ENCODE assay signal across 24 cellular contexts in the genomic region with DNA sequence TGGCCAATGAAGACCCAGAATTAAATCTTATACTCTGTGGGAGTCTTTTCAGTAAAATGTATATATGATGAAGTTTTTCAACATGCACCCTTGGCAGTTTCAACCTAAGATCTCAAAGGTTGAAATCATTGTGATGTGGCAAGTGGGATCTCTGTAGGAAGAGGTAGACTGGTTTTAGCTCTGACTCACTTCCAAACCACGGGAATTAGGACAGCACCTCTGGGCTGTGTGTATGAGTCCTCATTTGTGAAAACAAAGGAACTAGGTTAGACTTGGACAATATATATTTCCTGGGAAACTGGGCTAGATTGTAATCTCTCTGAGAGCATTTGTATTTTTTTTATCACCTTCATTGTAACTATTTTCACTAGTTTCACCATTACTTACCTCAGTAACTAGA.
DNase-seq lines count a peak whose midpoint lies in the region; ATAC-seq and TF ChIP-seq lines count a peak whose summit lies in the region.
"Had no signal": no experiment of that assay in that cellular context is flagged by ENCODE, and none has a peak within 500 bp of the region (broad histone marks: within the 10 kb centered on the region; RNA-seq: fewer than 3 reads in every experiment).

No MANE protein-coding gene starts in this region.

- H4K8ac ChIP-seq in trophoblast cell (ENCODE audit: low read depth, low read length) = no peak overlapping the region

- H2AFZ ChIP-seq in PC-3 (ENCODE audit: low read length) = no peak overlapping the region
- no peak overlapping the region for H2AFZ ChIP-seq in trophoblast cell (ENCODE audit: insufficient read depth, low read length, poor library complexity)
- H2AFZ ChIP-seq: PC-9 had no signal

- peaks cover 12% of the 10 kb centered on the region for H3K36me3 Mint-ChIP-seq in glutamatergic neuron (ENCODE audit: unreplicated experiment)
- H3K36me3 Mint-ChIP-seq: CD4-positive, CD25-positive, alpha-beta regulatory T cell; IgD-negative memory B cell had no signal

- H3K79me1 ChIP-seq in trophoblast cell (ENCODE audit: low read length) = no peaks in the 10 kb centered on the region

- H4K12ac ChIP-seq in trophoblast cell (ENCODE audit: low read depth, low read length) = no peak overlapping the region

- H3K4me3 Mint-ChIP-seq in glutamatergic neuron (ENCODE audit: unreplicated experiment) = no peak overlapping the region
- H3K4me3 Mint-ChIP-seq: activated naive CD8-positive, alpha-beta T cell treated with anti-CD3 and anti-CD28 coated beads, Interleukin-2, amount 50 U/mL, for 24 hours; CD4-positive, CD25-positive, alpha-beta regulatory T cell; dendritic cell treated with granulocyte-macrophage colony-stimulating factor and Interleukin-4, amounts not matched to agents 40 ng/mL and 50 ng/mL, for 4 days; IgD-negative memory B cell; nephron progenitor cell; T-helper 1 cell treated with Interleukin-12 subunit alpha and Interleukin-12 subunit beta and Interleukin-4 antibody, amounts not matched to agents 30 μg/mL and 1 μg/mL, for 36 hours had no signal

- WGBS in trophoblast cell (ENCODE audit: extremely low coverage, insufficient coverage, insufficient read length) = no CpG with 5 or more reads among the region's 1 CpG

- H3K14ac ChIP-seq in trophoblast cell (ENCODE audit: low read length) = no peak overlapping the region

- no peak for TF ChIP-seq CTCF in PC-3 (conservative IDR thresholded peaks at IDR 0.05; ENCODE audit: low read depth, low read length)
- TF ChIP-seq CTCF in glutamatergic neuron (IDR thresholded peaks at IDR 0.05; ENCODE audit: partially characterized antibody, unreplicated experiment) = no peak

- CTCF ChIA-PET in PC-3 (lab: Charles Lee) = no interaction called here

- H3K4ac ChIP-seq in trophoblast cell (ENCODE audit: low read depth, low read length) = no peak overlapping the region

- H3K27ac ChIP-seq in PC-3 (ENCODE audit: low read length) (no peak overlapping the region), trophoblast cell (ENCODE audit: low read depth, low read length) (no peak overlapping the region)
- H3K27ac ChIP-seq: PC-9 had no signal

- no peak overlapping the region for H3K9ac ChIP-seq in PC-3 (ENCODE audit: low read length)
- H3K9ac ChIP-seq in trophoblast cell (ENCODE audit: low read length) = no peak overlapping the region

- no peak overlapping the region for H3K18ac ChIP-seq in trophoblast cell (ENCODE audit: low read length)

- no peaks in the 10 kb centered on the region for H4K20me1 ChIP-seq in PC-3 (ENCODE audit: low read length)

- peak overlapping the region; percentile 45 for H3K27ac Mint-ChIP-seq in glutamatergic neuron (ENCODE audit: unreplicated experiment)
- H3K27ac Mint-ChIP-seq: activated naive CD8-positive, alpha-beta T cell treated with anti-CD3 and anti-CD28 coated beads, Interleukin-2, amount 50 U/mL, for 24 hours; CD4-positive, CD25-positive, alpha-beta regulatory T cell; dendritic cell treated with granulocyte-macrophage colony-stimulating factor and Interleukin-4, amounts not matched to agents 40 ng/mL and 50 ng/mL, for 4 days; IgD-negative memory B cell; nephron progenitor cell; T-helper 1 cell treated with Interleukin-12 subunit alpha and Interleukin-12 subunit beta and Interleukin-4 antibody, amounts not matched to agents 30 μg/mL and 1 μg/mL, for 36 hours had no signal

- DNase-seq in PC-3 (peak; percentile 74), astrocyte of the hippocampus (ENCODE audit: low read depth, low spot score) (peak; percentile 23), glutamatergic neuron (no peak), trophoblast cell (peak; percentile 43 to 66), NCI-H82 treated with DMSO at 0.1 percent for 48 hours (lab: John Stamatoyannopoulos, UW; ENCODE audit: unreplicated experiment) (no peak), occipital lobe (lab: John Stamatoyannopoulos, UW) (no peak)
- DNase-seq: activated gamma-delta T cell treated with Interleukin-2 at 50 U/mL for 16 hours; activated naive CD8-positive, alpha-beta T cell treated with anti-CD3 and anti-CD28 coated beads, Interleukin-2, amount 50 U/mL, for 24 hours; activated T-cell treated with anti-CD3 and anti-CD28 coated beads, Interleukin-2, amount 50 U/mL, for 1 hour; CD4-positive, CD25-positive, alpha-beta regulatory T cell; EL; HCEC 1CT; mucosa of descending colon; NCI-H2081 treated with DMSO at 0.1 percent for 48 hours; nephron progenitor cell; stimulated activated CD8-positive, alpha-beta memory T cell treated with anti-CD3 and anti-CD28 coated beads, Interleukin-4, amount 100 ng/mL, for 48 hours; stomach had no signal

- H3K4me3 ChIP-seq in PC-3 (ENCODE audit: low read length) (no peak overlapping the region), trophoblast cell (ENCODE audit: low read depth, low read length) (no peak overlapping the region)
- H3K4me3 ChIP-seq: mucosa of descending colon, PC-9 had no signal

- H3K9me3 Mint-ChIP-seq in glutamatergic neuron (ENCODE audit: unreplicated experiment) = peaks cover 13% of the 10 kb centered on the region

- no peaks in the 10 kb centered on the region for H3K9me2 ChIP-seq in PC-3 (replicated peaks; ENCODE audit: low read length)

- POLR2A ChIA-PET in PC-3 (lab: Charles Lee; ENCODE audit: unreplicated experiment) = no interaction called here

- BruUV-seq in PC-3 (replicated peaks; lab: Mats Ljungman, UMichigan) = no TSS peak

- H3K9me3 ChIP-seq in PC-3 (ENCODE audit: low read length) = no peaks in the 10 kb centered on the region
- no peaks in the 10 kb centered on the region for H3K9me3 ChIP-seq in trophoblast cell (ENCODE audit: insufficient read depth, low read depth, low read length)
- H3K9me3 ChIP-seq: mucosa of descending colon, stomach had no signal

- H2BK12ac ChIP-seq in trophoblast cell (ENCODE audit: low read length) = no peak overlapping the region

- no peak overlapping the region for H2BK5ac ChIP-seq in trophoblast cell (ENCODE audit: low read depth, low read length, poor library complexity)

- H3K27me3 ChIP-seq in PC-3 (ENCODE audit: low read length) (no peaks in the 10 kb centered on the region), trophoblast cell (ENCODE audit: insufficient read depth, low read length) (no peaks in the 10 kb centered on the region)
- H3K27me3 ChIP-seq: stomach, tibial nerve had no signal

- H4K91ac ChIP-seq in trophoblast cell (ENCODE audit: low read depth, low read length) = no peak overlapping the region

- H2AK5ac ChIP-seq in trophoblast cell (ENCODE audit: low read length) = no peak overlapping the region

- no peak overlapping the region for H3K4me2 ChIP-seq in PC-3 (ENCODE audit: low read length)
- H3K4me2 ChIP-seq in trophoblast cell (ENCODE audit: low read length) = no peak overlapping the region
- H3K4me2 ChIP-seq: PC-9 had no signal

- H3K4me1 ChIP-seq in PC-3 (ENCODE audit: insufficient read depth, low read length) (peaks cover 6% of the 10 kb centered on the region; the same call in 1 of the 2 replicates), trophoblast cell (ENCODE audit: control insufficient read depth in 1 of 2, insufficient read depth in 2 of 2, low read length in 2 of 2) (peaks cover 3 to 4% of the 10 kb centered on the region in 2 experiments)
- H3K4me1 ChIP-seq: stomach had no signal

- ATAC-seq in PC-3 = peak; percentile 91
- no peak for ATAC-seq in HG03520 (IDR thresholded peaks at IDR 0.05; ENCODE audit: unreplicated experiment)
- ATAC-seq: activated naive CD8-positive, alpha-beta T cell treated with anti-CD3 and anti-CD28 coated beads, Interleukin-2, amount 50 U/mL, for 24 hours; mucosa of descending colon had no signal

- H3K79me2 ChIP-seq in PC-3 (ENCODE audit: low read length) (no peaks in the 10 kb centered on the region), trophoblast cell (ENCODE audit: control insufficient read depth, insufficient read depth, low read length, poor library complexity) (no peaks in the 10 kb centered on the region)

- intact Hi-C loops in PC-3 (cut with micrococcal nuclease) = no loop called here

- H3K27me3 Mint-ChIP-seq in glutamatergic neuron (ENCODE audit: unreplicated experiment) = peaks cover 1% of the 10 kb centered on the region
- H3K27me3 Mint-ChIP-seq: activated naive CD8-positive, alpha-beta T cell treated with anti-CD3 and anti-CD28 coated beads, Interleukin-2, amount 50 U/mL, for 24 hours; CD4-positive, CD25-positive, alpha-beta regulatory T cell; dendritic cell treated with granulocyte-macrophage colony-stimulating factor and Interleukin-4, amounts not matched to agents 40 ng/mL and 50 ng/mL, for 4 days; IgD-negative memory B cell; progenitor cell of endocrine pancreas had no signal

- no peak overlapping the region for H2BK120ac ChIP-seq in trophoblast cell (ENCODE audit: insufficient read depth, low read length, poor library complexity)

- peaks cover 31% of the 10 kb centered on the region for H3K4me1 Mint-ChIP-seq in glutamatergic neuron (ENCODE audit: low read depth, unreplicated experiment)
- H3K4me1 Mint-ChIP-seq: activated naive CD8-positive, alpha-beta T cell treated with anti-CD3 and anti-CD28 coated beads, Interleukin-2, amount 50 U/mL, for 24 hours; CD4-positive, CD25-positive, alpha-beta regulatory T cell; IgD-negative memory B cell had no signal

- no peak overlapping the region for H3K23ac ChIP-seq in trophoblast cell (ENCODE audit: low read length)

- no peaks in the 10 kb centered on the region for H3F3A ChIP-seq in PC-3 (ENCODE audit: low read length, unreplicated experiment)

- H3K36me3 ChIP-seq in PC-3 (ENCODE audit: low read depth, low read length) (no peaks in the 10 kb centered on the region), trophoblast cell (ENCODE audit: control insufficient read depth in 1 of 2, insufficient read depth in 2 of 2, low read length in 2 of 2) (no peaks in the 10 kb centered on the region)
- H3K36me3 ChIP-seq: stomach, tibial nerve had no signal

Comparison
In these comparisons a context has a peak if more than half of its experiments do, and no peak if none do; other contexts are left out.
1. DNase-seq: peak in PC-3 (single experiment), astrocyte of the hippocampus (single experiment) and trophoblast cell (2 of 2); none in glutamatergic neuron (single experiment), NCI-H82 treated with DMSO at 0.1 percent for 48 hours (single experiment) and occipital lobe (single experiment).